In genomic region chr16:3725291-3725690, GRCh38 we compare ENCODE assay signal across 1 cellular context.
TF ChIP-seq lines count a peak whose summit lies in the region.

No MANE protein-coding gene starts in this region.

TF ChIP-seq in HepG2, 621 proteins besides CTCF, POLR2A, EP300 and RAD21 (continued from another document):
- TF ChIP-seq AFF4 (CRISPR knock-in tag; IDR thresholded peaks at IDR 0.05) (no peak), ASH2L (IDR thresholded peaks at IDR 0.05; ENCODE audit: insufficient read length, low read depth, low read length) (no peak), HNRNPK (IDR thresholded peaks at IDR 0.05; ENCODE audit: low read depth, low read length, poor library complexity, severe bottlenecking) (no peak), ZBTB8A (CRISPR knock-in tag; IDR thresholded peaks at IDR 0.05; ENCODE audit: borderline replicate concordance, low read depth) (no peak), THRA (CRISPR knock-in tag; IDR thresholded peaks at IDR 0.05; ENCODE audit: borderline replicate concordance) (no peak)
